8 cellular contexts compared by ENCODE assay signal in the genomic region with DNA sequence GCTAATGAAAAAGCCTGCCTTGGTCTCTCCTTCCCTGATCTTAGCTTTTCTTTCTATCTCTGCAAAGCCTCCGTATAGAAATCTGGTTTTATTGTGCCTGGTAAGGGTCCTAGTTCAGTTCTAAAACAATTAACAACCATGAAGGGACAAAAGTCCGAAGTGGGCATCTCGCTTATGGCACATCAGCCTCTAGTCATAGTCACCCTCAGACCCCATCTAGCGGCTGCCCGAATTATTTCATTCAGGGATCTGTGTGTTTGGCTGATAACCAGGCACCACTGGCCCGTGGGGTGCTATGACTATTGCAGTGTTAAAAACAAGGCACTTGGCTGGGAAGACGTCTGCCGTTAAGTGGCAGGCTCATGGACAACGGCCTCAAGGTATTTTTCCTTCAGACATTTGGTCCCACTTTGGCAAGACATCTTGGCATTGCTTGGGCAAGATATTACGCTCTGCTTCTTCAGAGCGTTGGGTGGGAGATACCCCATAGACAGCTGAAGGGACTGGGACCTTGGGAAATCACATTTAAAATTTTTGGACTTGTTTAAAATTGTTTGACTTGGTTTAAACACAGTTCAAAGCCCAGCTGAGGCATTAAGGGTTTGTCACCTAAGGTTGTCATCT.
DNase-seq lines count a peak whose midpoint lies in the region; ATAC-seq, FAIRE-seq and TF ChIP-seq lines count a peak whose summit lies in the region.

No MANE protein-coding gene starts in this region.

- H3K4me2 ChIP-seq in GM12878 (ENCODE audit: control insufficient read depth, insufficient read depth) = peak overlapping the region; percentile 83

- in situ Hi-C loops in GM12878 (cut with MboI) = loop anchor here (5.0 kb wide), 2 partner anchors 122 to 392 kb away; no protein-coding TSS in a partner anchor

- no peaks in the 10 kb centered on the region for H3K79me2 ChIP-seq in GM12878 (ENCODE audit: control insufficient read depth, insufficient read depth, low read length)

- peaks cover 12% of the 10 kb centered on the region for H3K4me1 ChIP-seq in GM12878 (ENCODE audit: control insufficient read depth, insufficient read depth, low read length)

- DNase-seq in NK-92 treated with Interleukin-12 subunit alpha and Interleukin-12 subunit beta, amount 100 ng/mL, for 24 hours (lab: John Stamatoyannopoulos, UW) = peak; percentile 14
- DNase-seq in NK-92 (lab: John Stamatoyannopoulos, UW; ENCODE audit: unreplicated experiment) = no peak
- peak; percentile 79 for DNase-seq in NCI-H146 (lab: John Stamatoyannopoulos, UW)
- DNase-seq in T-helper 9 cell = peak; percentile 16
- DNase-seq in GM12878 (ENCODE audit: low read depth, low spot score) = peak; percentile 23
- peak; percentile 75 for DNase-seq in inferior parietal cortex (ENCODE audit: extremely low spot score)
- peak; percentile 77 for DNase-seq in stimulated activated CD4-positive, alpha-beta T cell treated with anti-CD3 and anti-CD28 coated beads, Interleukin-15, amount 100 ng/mL, for 24 hours

- no peaks in the 10 kb centered on the region for H3K9me3 ChIP-seq in GM12878 (replicated peaks; ENCODE audit: control insufficient read depth, insufficient read depth, low read length)

- SMC1A ChIA-PET in GM12878 (lab: Charles Lee; ENCODE audit: uncharacterized antibody, unreplicated experiment) = interaction anchor here (0.6 to 3.8 kb wide), 7 partner anchors 10 to 391 kb away, joined by 3 to 20 read pairs (median 4); no protein-coding TSS in a partner anchor

- peak; percentile 7 for FAIRE-seq in GM12878 (lab: Jason Lieb, UNC)

- RAD21 ChIA-PET in GM12878 (lab: Charles Lee; ENCODE audit: unreplicated experiment) = interaction anchor here (0.6 to 2.2 kb wide), 3 partner anchors 122 to 392 kb away, joined by 3 to 13 read pairs (median 3); no protein-coding TSS in a partner anchor

- H3K9ac ChIP-seq in GM12878 (ENCODE audit: control insufficient read depth, insufficient read depth, low read length) = no peak overlapping the region

- 19% methylated on average over 11 of the region's 11 CpGs for WGBS in GM12878 (ENCODE audit: insufficient coverage, insufficient replicate concordance, low lambda C conversion rate, missing lambda C conversion rate)

- CTCF ChIA-PET in GM12878 (lab: Yijun Ruan, JAX) = interaction anchor here (0.9 to 5.5 kb wide), 13 partner anchors 11 to 390 kb away, joined by 3 to 100 read pairs (median 6); no protein-coding TSS in a partner anchor

- no peaks in the 10 kb centered on the region for H4K20me1 ChIP-seq in GM12878 (ENCODE audit: control insufficient read depth, insufficient read depth)

- no peaks in the 10 kb centered on the region; a peak in 1 of 4 replicates for H3K27me3 ChIP-seq in GM12878 (replicated peaks in 1 of 2; ENCODE audit: control insufficient read depth in 2 of 2, insufficient read depth in 2 of 2, low read length in 1 of 2)

- no peaks in the 10 kb centered on the region for H3K36me3 ChIP-seq in GM12878 (ENCODE audit: control insufficient read depth in 2 of 2, insufficient read depth in 2 of 2, low read length in 1 of 2)

- TF ChIP-seq CTCF in GM12878 (IDR thresholded peaks at IDR 0.05 in 2 of 3, conservative IDR thresholded peaks at IDR 0.05 in 1 of 3; ENCODE audit: control insufficient read depth in 2 of 3, extremely low read depth in 1 of 3, insufficient read depth in 1 of 3, low read depth in 3 of 3, low read length in 3 of 3) = peak; percentile 76 to 81 (median 77)

- ATAC-seq in HG02759 (IDR thresholded peaks at IDR 0.05; ENCODE audit: unreplicated experiment) (peak; percentile 94), GM12878 (peak; percentile 85)

- BruUV-seq in GM12878 (replicated peaks; lab: Mats Ljungman, UMichigan) = no TSS peak

- intact Hi-C loops in GM12878 (cut with micrococcal nuclease; ENCODE audit: unreplicated experiment) = loop anchor here (1.0 to 2.0 kb wide), 2 partner anchors 122 to 392 kb away; no protein-coding TSS in a partner anchor

- peak; percentile 82 for TF ChIP-seq RAD21 in GM12878 (IDR thresholded peaks at IDR 0.05; ENCODE audit: insufficient read depth, low read depth, low read length)

- peak overlapping the region; percentile 64; the same call in 1 of the 2 replicates for H2AFZ ChIP-seq in GM12878 (ENCODE audit: control insufficient read depth, low read depth, low read length)

- no peak for TF ChIP-seq POLR2A in GM12878 (IDR thresholded peaks at IDR 0.05; ENCODE audit: low read depth, low read length)

- H3K27ac ChIP-seq in GM12878 (ENCODE audit: control insufficient read depth, insufficient read depth) = no peak overlapping the region

- no peak overlapping the region for H3K4me3 ChIP-seq in GM12878

- POLR2A ChIA-PET in GM12878 (lab: Charles Lee) = no interaction called here

- TF ChIP-seq EP300 in GM12878 (IDR thresholded peaks at IDR 0.05; ENCODE audit: borderline replicate concordance in 1 of 2, control insufficient read depth in 1 of 2, low read depth in 2 of 2, low read length in 2 of 2) = no peak

TF ChIP-seq in GM12878, 131 proteins besides CTCF, POLR2A, EP300 and RAD21:
- TF ChIP-seq STAT1 (conservative IDR thresholded peaks at IDR 0.05) = 0 out of 2 replicates have a peak, but pooled peaks have one; percentile 20
- TF ChIP-seq SMC3 (IDR thresholded peaks at IDR 0.05; ENCODE audit: borderline replicate concordance, low read length) = peak; percentile 73; the same call in 1 of the 2 replicates
- TF ChIP-seq, protein P1, sequence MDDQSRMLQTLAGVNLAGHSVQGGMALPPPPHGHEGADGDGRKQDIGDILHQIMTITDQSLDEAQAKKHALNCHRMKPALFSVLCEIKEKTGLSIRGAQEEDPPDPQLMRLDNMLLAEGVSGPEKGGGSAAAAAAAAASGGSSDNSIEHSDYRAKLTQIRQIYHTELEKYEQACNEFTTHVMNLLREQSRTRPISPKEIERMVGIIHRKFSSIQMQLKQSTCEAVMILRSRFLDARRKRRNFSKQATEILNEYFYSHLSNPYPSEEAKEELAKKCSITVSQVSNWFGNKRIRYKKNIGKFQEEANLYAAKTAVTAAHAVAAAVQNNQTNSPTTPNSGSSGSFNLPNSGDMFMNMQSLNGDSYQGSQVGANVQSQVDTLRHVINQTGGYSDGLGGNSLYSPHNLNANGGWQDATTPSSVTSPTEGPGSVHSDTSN (IDR thresholded peaks at IDR 0.05; ENCODE audit: insufficient replicate concordance, low read depth, low read length) = no peak
